Comparison of ENCODE assay signal across 21 cellular contexts in the genomic region with DNA sequence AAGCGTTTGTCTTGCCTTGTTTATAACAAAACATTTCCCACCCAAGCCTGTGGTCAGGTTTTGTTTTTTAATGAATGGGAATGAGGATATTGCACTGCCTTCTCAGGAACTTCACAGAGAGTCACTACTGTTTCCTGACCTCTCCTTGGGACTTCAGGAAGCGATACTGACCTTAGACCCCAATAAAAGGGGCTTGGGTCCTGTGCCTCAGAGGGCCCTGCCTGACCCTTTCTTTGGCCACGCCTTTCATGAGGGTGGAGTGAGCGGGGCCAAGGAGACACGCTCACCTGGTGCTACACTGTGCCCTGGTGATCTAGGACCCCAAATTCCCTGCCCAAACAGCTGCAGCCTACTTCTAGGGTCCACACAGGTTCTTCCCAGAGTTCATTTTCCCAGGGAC.
"Had no signal": no experiment of that assay in that cellular context is flagged by ENCODE, and none has a peak within 500 bp of the region (broad histone marks: within the 10 kb centered on the region; RNA-seq: fewer than 3 reads in every experiment).

No MANE protein-coding gene starts in this region.

- H3K27ac Mint-ChIP-seq: activated CD4-positive, alpha-beta memory T cell treated with anti-CD3 and anti-CD28 coated beads for 36 hours; activated CD4-positive, alpha-beta T cell treated with anti-CD3 and anti-CD28 coated beads for 36 hours; activated CD4-positive, alpha-beta T cell treated with anti-CD3 and anti-CD28 coated beads, Interleukin-2, amount 10 ng/mL, durations not matched to agents 24 days and 14 days; activated CD8-positive, alpha-beta T cell treated with anti-CD3 and anti-CD28 coated beads, Interleukin-2, amount 10 ng/mL, durations not matched to agents 7 days and 5 days; activated naive CD8-positive, alpha-beta T cell; activated T-helper 17 cell treated with anti-CD3 and anti-CD28 coated beads, Interleukin-2, amount 50 U/mL, for 72 hours had no signal

- H3K4me1 Mint-ChIP-seq: activated T-helper 17 cell treated with anti-CD3 and anti-CD28 coated beads, Interleukin-2, amount 50 U/mL, for 72 hours; central memory CD8-positive, alpha-beta T cell had no signal

- H3K36me3 Mint-ChIP-seq: activated CD4-positive, alpha-beta memory T cell treated with anti-CD3 and anti-CD28 coated beads for 36 hours; activated naive CD8-positive, alpha-beta T cell had no signal

- H3K27me3 ChIP-seq: brain microvascular endothelial cell had no signal

- DNase-seq: activated CD4-positive, alpha-beta memory T cell treated with anti-CD3 and anti-CD28 coated beads for 36 hours; activated CD4-positive, alpha-beta T cell treated with anti-CD3 and anti-CD28 coated beads for 36 hours; activated CD4-positive, alpha-beta T cell treated with anti-CD3 and anti-CD28 coated beads, Interleukin-2, amount 10 ng/mL, durations not matched to agents 24 days and 14 days; activated CD4-positive, CD25-positive, alpha-beta regulatory T cell; activated CD4-positive, CD25-positive, alpha-beta regulatory T cell treated with anti-CD3 and anti-CD28 coated beads, Interleukin-2, amount 50 U/mL, for 72 hours; activated CD8-positive, alpha-beta T cell treated with anti-CD3 and anti-CD28 coated beads, Interleukin-2, amount 10 ng/mL, durations not matched to agents 7 days and 5 days; activated effector memory CD4-positive, alpha-beta T cell treated with Interleukin-2 at 50 U/mL for 16 hours; activated gamma-delta T cell treated with Interleukin-2 at 50 U/mL for 16 hours; activated naive CD4-positive, alpha-beta T cell treated with anti-CD3 and anti-CD28 coated beads, Interleukin-2, amount 50 U/mL, for 16 hours; activated naive CD4-positive, alpha-beta T cell treated with Interleukin-2 at 50 U/mL for 16 hours; activated T-cell treated with anti-CD3 and anti-CD28 coated beads, Interleukin-2, amount 50 U/mL, for 4 hours; amniotic stem cell; anterior cingulate cortex; cortex of kidney; effector CD8-positive, alpha-beta T cell; head of caudate nucleus; T-helper 2 cell had no signal

- H3K27ac ChIP-seq: brain microvascular endothelial cell had no signal

- ATAC-seq: activated CD4-positive, alpha-beta T cell treated with anti-CD3 and anti-CD28 coated beads for 36 hours; activated CD8-positive, alpha-beta T cell treated with anti-CD3 and anti-CD28 coated beads, Interleukin-2, amount 10 ng/mL, durations not matched to agents 7 days and 5 days; activated T-helper 17 cell treated with anti-CD3 and anti-CD28 coated beads, Interleukin-2, amount 50 U/mL, for 72 hours had no signal

- H3K4me3 Mint-ChIP-seq: activated CD4-positive, alpha-beta memory T cell treated with anti-CD3 and anti-CD28 coated beads for 36 hours; activated CD4-positive, alpha-beta T cell treated with anti-CD3 and anti-CD28 coated beads for 36 hours; activated CD4-positive, alpha-beta T cell treated with anti-CD3 and anti-CD28 coated beads, Interleukin-2, amount 10 ng/mL, durations not matched to agents 24 days and 14 days; activated CD8-positive, alpha-beta T cell treated with anti-CD3 and anti-CD28 coated beads, Interleukin-2, amount 10 ng/mL, durations not matched to agents 7 days and 5 days; activated naive CD8-positive, alpha-beta T cell; activated T-cell treated with anti-CD3 and anti-CD28 coated beads, Interleukin-2, amount 50 U/mL, for 4 hours; activated T-helper 17 cell treated with anti-CD3 and anti-CD28 coated beads, Interleukin-2, amount 50 U/mL, for 72 hours; central memory CD8-positive, alpha-beta T cell had no signal

- H3K36me3 ChIP-seq: brain microvascular endothelial cell had no signal

- H3K9me3 Mint-ChIP-seq: activated CD4-positive, alpha-beta memory T cell treated with anti-CD3 and anti-CD28 coated beads for 36 hours; activated CD4-positive, alpha-beta T cell treated with anti-CD3 and anti-CD28 coated beads, Interleukin-2, amount 10 ng/mL, durations not matched to agents 24 days and 14 days; activated T-helper 17 cell treated with anti-CD3 and anti-CD28 coated beads, Interleukin-2, amount 50 U/mL, for 72 hours; central memory CD8-positive, alpha-beta T cell had no signal

- H3K27me3 Mint-ChIP-seq: activated CD4-positive, alpha-beta memory T cell treated with anti-CD3 and anti-CD28 coated beads for 36 hours; activated CD4-positive, alpha-beta T cell treated with anti-CD3 and anti-CD28 coated beads for 36 hours; activated T-helper 17 cell treated with anti-CD3 and anti-CD28 coated beads, Interleukin-2, amount 50 U/mL, for 72 hours had no signal
